ENCODE assay signal across 18 cellular contexts in the genomic region with DNA sequence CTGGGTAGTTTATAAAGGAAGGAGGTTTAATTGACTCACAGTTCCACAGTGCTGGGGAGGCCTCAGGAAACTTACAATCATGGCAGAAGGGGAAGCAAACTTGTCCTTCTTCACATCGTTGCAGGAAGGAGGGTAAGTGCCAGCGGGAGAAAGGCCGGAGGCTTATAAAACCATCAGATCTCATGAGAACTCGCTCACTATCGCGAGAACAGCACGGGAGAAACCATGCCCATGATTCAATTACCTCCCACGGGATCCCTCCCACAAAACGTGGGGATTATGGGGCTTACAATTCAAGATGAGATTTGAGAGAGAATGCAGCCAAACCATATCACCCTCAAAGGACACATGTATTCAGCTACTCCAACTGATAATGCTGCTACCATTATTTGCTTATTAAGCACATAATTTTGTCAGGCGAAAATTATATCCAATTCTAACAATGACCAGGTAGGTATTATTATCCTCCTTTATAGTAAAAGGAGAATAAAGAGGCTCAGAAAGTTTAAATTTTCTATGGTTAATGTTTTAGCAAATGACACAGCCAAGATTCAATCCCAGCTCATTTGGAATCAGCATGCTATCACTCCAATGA.
A peak's percentile ranks its signal among the peaks of the same experiment; 100 is the strongest.
DNase-seq lines count a peak whose midpoint lies in the region; ATAC-seq, FAIRE-seq and TF ChIP-seq lines count a peak whose summit lies in the region.
"Had no signal": no experiment of that assay in that cellular context is flagged by ENCODE, and none has a peak within 500 bp of the region (broad histone marks: within the 10 kb centered on the region; RNA-seq: fewer than 3 reads in every experiment).

No MANE protein-coding gene starts in this region.

- H3K9me3 Mint-ChIP-seq in mesothelial cell of epicardium: no peaks in the 10 kb centered on the region
- no peaks in the 10 kb centered on the region for H3K9me3 Mint-ChIP-seq in Calu3 (ENCODE audit: low read depth, unreplicated experiment)

- TF ChIP-seq RAD21 in A549 (conservative IDR thresholded peaks at IDR 0.05 in 1 of 2, IDR thresholded peaks at IDR 0.05 in 1 of 2): no peak

- H3K27ac ChIP-seq in A549 (no peak overlapping the region), A673 (ENCODE audit: low read depth, low read length, poor library complexity, severe bottlenecking) (no peak overlapping the region), esophagus squamous epithelium (no peak overlapping the region)
- H3K27ac ChIP-seq: BLaER1, KMS-11 had no signal

- no peak for TF ChIP-seq EP300 in A549 (IDR thresholded peaks at IDR 0.05)

- TF ChIP-seq CTCF in A549 (IDR thresholded peaks at IDR 0.05): no peak
- TF ChIP-seq CTCF in A673 (conservative IDR thresholded peaks at IDR 0.05; ENCODE audit: low read depth, low read length): no peak
- TF ChIP-seq CTCF in mesothelial cell of epicardium (IDR thresholded peaks at IDR 0.05; ENCODE audit: unreplicated experiment): no peak
- no peak for TF ChIP-seq CTCF in esophagus squamous epithelium (IDR thresholded peaks at IDR 0.05)
- no peak for TF ChIP-seq CTCF in Calu3 (IDR thresholded peaks at IDR 0.05; ENCODE audit: unreplicated experiment)

- H3K36me3 Mint-ChIP-seq in mesothelial cell of epicardium (no peaks in the 10 kb centered on the region), Calu3 (ENCODE audit: insufficient read depth, unreplicated experiment) (no peaks in the 10 kb centered on the region)
- H3K36me3 Mint-ChIP-seq: CD14-positive monocyte; CD4-positive, alpha-beta memory T cell had no signal

- FAIRE-seq in A549 (lab: Jason Lieb, UNC): no peak
- FAIRE-seq: A204.1, GM12891, HTR-8/SVneo had no signal

- no peak overlapping the region for H3K4me3 ChIP-seq in A549
- H3K4me3 ChIP-seq in A673 (ENCODE audit: low read depth, low read length, poor library complexity, severe bottlenecking): no peak overlapping the region
- no peak overlapping the region for H3K4me3 ChIP-seq in esophagus squamous epithelium
- H3K4me3 ChIP-seq: BLaER1 had no signal

- CTCF ChIA-PET in A549 (lab: Yijun Ruan, JAX): no interaction called here
- CTCF ChIA-PET in A673 (lab: Charles Lee): no interaction called here
- CTCF ChIA-PET in HEK293T (lab: Yijun Ruan, JAX): no interaction called here
- CTCF ChIA-PET in Calu3 (lab: Charles Lee): no interaction called here

- H3K27ac Mint-ChIP-seq in mesothelial cell of epicardium (peak overlapping the region; percentile 34), Calu3 (ENCODE audit: unreplicated experiment) (no peak overlapping the region)
- H3K27ac Mint-ChIP-seq: CD14-positive monocyte; CD4-positive, alpha-beta memory T cell had no signal

- 74% methylated on average over 10 of the region's 10 CpGs for WGBS in A549 (ENCODE audit: missing lambda C conversion rate)
- WGBS in esophagus squamous epithelium, 2 donors: 87 to 96% methylated on average over 10 of the region's 10 CpGs

- H3K4me1 Mint-ChIP-seq in mesothelial cell of epicardium: peaks cover 45% of the 10 kb centered on the region
- no peaks in the 10 kb centered on the region for H3K4me1 Mint-ChIP-seq in Calu3 (ENCODE audit: low read depth, unreplicated experiment)
- H3K4me1 Mint-ChIP-seq: CD14-positive monocyte; CD4-positive, alpha-beta memory T cell had no signal

- no peak overlapping the region for H3K4me2 ChIP-seq in A549
- H3K4me2 ChIP-seq: BLaER1, KMS-11 had no signal

- H3K36me3 ChIP-seq in A673 (ENCODE audit: insufficient read depth, low read length, poor library complexity, severe bottlenecking) (no peaks in the 10 kb centered on the region), esophagus squamous epithelium (no peaks in the 10 kb centered on the region)
- H3K36me3 ChIP-seq: BLaER1 had no signal

- no peak for ATAC-seq in A549
- ATAC-seq: HCT116 had no signal

- DNase-seq in A549 (ENCODE audit: low read depth in 1 of 2, low spot score in 1 of 2) (no peak), A673 (ENCODE audit: low spot score) (peak; percentile 4), RPMI7951 (ENCODE audit: low read depth) (peak; percentile 79), mesothelial cell of epicardium (ENCODE audit: low spot score in 2 of 2, unreplicated experiment in 2 of 2) (no peak), esophagus squamous epithelium (lab: John Stamatoyannopoulos, UW) (no peak), EL (no peak), HEK293T (ENCODE audit: extremely low spot score) (no peak), Calu3 (no peak)
- DNase-seq: CD4-positive, alpha-beta memory T cell; DMS79 treated with DMSO at 0.1 percent for 48 hours; GOT3 had no signal

- no peak overlapping the region for H3K4me3 Mint-ChIP-seq in mesothelial cell of epicardium
- H3K4me3 Mint-ChIP-seq in Calu3 (ENCODE audit: low read depth, unreplicated experiment): no peak overlapping the region
- H3K4me3 Mint-ChIP-seq: CD14-positive monocyte; CD4-positive, alpha-beta memory T cell had no signal

- no peaks in the 10 kb centered on the region for H3K27me3 Mint-ChIP-seq in mesothelial cell of epicardium (ENCODE audit: low read depth)
- H3K27me3 Mint-ChIP-seq in Calu3 (ENCODE audit: unreplicated experiment): no peaks in the 10 kb centered on the region
- H3K27me3 Mint-ChIP-seq: CD4-positive, alpha-beta memory T cell had no signal

- POLR2A ChIA-PET in A549 (lab: Yijun Ruan, JAX): no interaction called here
- POLR2A ChIA-PET in A673 (lab: Charles Lee; ENCODE audit: low non-redundant PET): no interaction called here
- POLR2A ChIA-PET in HEK293T (lab: Yijun Ruan, JAX): no interaction called here

- BruUV-seq in A673 (replicated peaks; lab: Mats Ljungman, UMichigan) (no TSS peak), Calu3 (replicated peaks; lab: Mats Ljungman, UMichigan) (no TSS peak)

- H3K4me1 ChIP-seq in A549 (no peaks in the 10 kb centered on the region), A673 (ENCODE audit: insufficient read depth, low read length, poor library complexity, severe bottlenecking) (no peaks in the 10 kb centered on the region), esophagus squamous epithelium (no peaks in the 10 kb centered on the region)
- H3K4me1 ChIP-seq: BLaER1 had no signal

- peaks cover 8% of the 10 kb centered on the region for H3K27me3 ChIP-seq in A673 (replicated peaks; ENCODE audit: insufficient read depth, low read depth, low read length, poor library complexity)
- no peaks in the 10 kb centered on the region for H3K27me3 ChIP-seq in esophagus squamous epithelium
- H3K27me3 ChIP-seq: BLaER1 had no signal

- TF ChIP-seq POLR2A in A549 (IDR thresholded peaks at IDR 0.05; ENCODE audit: low read length) (no peak), esophagus squamous epithelium (IDR thresholded peaks at IDR 0.05) (no peak)

- intact Hi-C loops in A673 (cut with micrococcal nuclease; ENCODE audit: unreplicated experiment): no loop called here
- intact Hi-C loops in esophagus squamous epithelium (cut with DNase I): no loop called here
- intact Hi-C loops in Calu3 (cut with micrococcal nuclease; ENCODE audit: unreplicated experiment): no loop called here

- no peaks in the 10 kb centered on the region for H3K9me3 ChIP-seq in A549
- no peaks in the 10 kb centered on the region for H3K9me3 ChIP-seq in A673 (ENCODE audit: low read depth, low read length, poor library complexity, severe bottlenecking)
- no peaks in the 10 kb centered on the region for H3K9me3 ChIP-seq in esophagus squamous epithelium
- H3K9me3 ChIP-seq: BLaER1 had no signal

TF ChIP-seq in A549, 52 proteins besides CTCF, POLR2A, EP300 and RAD21:
- TF ChIP-seq RNF2 (IDR thresholded peaks at IDR 0.05; ENCODE audit: borderline replicate concordance, low read depth) (no peak), CHD2 (IDR thresholded peaks at IDR 0.05; ENCODE audit: low read length, partially characterized antibody) (no peak), MAFK (IDR thresholded peaks at IDR 0.05; ENCODE audit: partially characterized antibody) (peak; percentile 44)

TF ChIP-seq in HEK293T, 16 proteins besides CTCF, POLR2A, EP300 and RAD21:
- TF ChIP-seq L3MBTL2 (conservative IDR thresholded peaks at IDR 0.05) (no peak), FOXK2 (IDR thresholded peaks at IDR 0.05) (no peak), TARDBP (IDR thresholded peaks at IDR 0.05) (no peak), FOXA1 (IDR thresholded peaks at IDR 0.05) (no peak), ELF4 (IDR thresholded peaks at IDR 0.05) (no peak), NFRKB (IDR thresholded peaks at IDR 0.05) (no peak), BHLHE40 (IDR thresholded peaks at IDR 0.05; ENCODE audit: borderline replicate concordance) (no peak), ZNF384 (IDR thresholded peaks at IDR 0.05) (no peak), LEF1 (IDR thresholded peaks at IDR 0.05; ENCODE audit: borderline replicate concordance) (no peak), SP1 (IDR thresholded peaks at IDR 0.05) (no peak), CTBP1 (IDR thresholded peaks at IDR 0.05; ENCODE audit: borderline replicate concordance) (no peak), ARNT (IDR thresholded peaks at IDR 0.05) (no peak), FOXM1 (IDR thresholded peaks at IDR 0.05; ENCODE audit: borderline replicate concordance) (no peak), SUZ12 (IDR thresholded peaks at IDR 0.05) (no peak), HDGF (IDR thresholded peaks at IDR 0.05; ENCODE audit: borderline replicate concordance) (no peak)
- TF ChIP-seq, protein P1, sequence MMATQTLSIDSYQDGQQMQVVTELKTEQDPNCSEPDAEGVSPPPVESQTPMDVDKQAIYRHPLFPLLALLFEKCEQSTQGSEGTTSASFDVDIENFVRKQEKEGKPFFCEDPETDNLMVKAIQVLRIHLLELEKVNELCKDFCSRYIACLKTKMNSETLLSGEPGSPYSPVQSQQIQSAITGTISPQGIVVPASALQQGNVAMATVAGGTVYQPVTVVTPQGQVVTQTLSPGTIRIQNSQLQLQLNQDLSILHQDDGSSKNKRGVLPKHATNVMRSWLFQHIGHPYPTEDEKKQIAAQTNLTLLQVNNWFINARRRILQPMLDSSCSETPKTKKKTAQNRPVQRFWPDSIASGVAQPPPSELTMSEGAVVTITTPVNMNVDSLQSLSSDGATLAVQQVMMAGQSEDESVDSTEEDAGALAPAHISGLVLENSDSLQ (IDR thresholded peaks at IDR 0.05): no peak

Comparison
In these comparisons a context has a peak if more than half of its experiments do, and no peak if none do; other contexts are left out.
1. DNase-seq: peak in A673 (single experiment) and RPMI7951 (single experiment); none in A549 (0 of 2), mesothelial cell of epicardium (0 of 2), esophagus squamous epithelium (single experiment), EL (single experiment), HEK293T (single experiment) and Calu3 (single experiment).